In genomic region chr12:120235369-120236123, GRCh38 we compare ENCODE assay signal across 9 cellular contexts. TPM values are rescaled to one million over a fixed set of nuclear protein-coding genes. Genes with fewer than 3 reads are reported as not detected.
DNase-seq lines count a peak whose midpoint lies in the region; ATAC-seq and TF ChIP-seq lines count a peak whose summit lies in the region.
"Had no signal": no experiment of that assay in that cellular context is flagged by ENCODE, and none has a peak within 500 bp of the region (broad histone marks: within the 10 kb centered on the region; RNA-seq: fewer than 3 reads in every experiment).

No MANE protein-coding gene starts in this region.

- H3K36me3 ChIP-seq in hepatocyte (replicated peaks; ENCODE audit: insufficient read depth, low read depth) (no peaks in the 10 kb centered on the region), ovary (no peaks in the 10 kb centered on the region)

- no peaks in the 10 kb centered on the region for H3K27me3 ChIP-seq in hepatocyte
- H3K27me3 ChIP-seq in ovary, result no peaks in the 10 kb centered on the region

- WGBS in hepatocyte (ENCODE audit: low lambda C conversion rate, missing lambda C conversion rate), result 84% methylated on average over 15 of the region's 15 CpGs
- WGBS in ovary, 3 donors, result 79 to 86% (median 81%) methylated on average over 15 of the region's 15 CpGs

- no peak overlapping the region for H3K4me3 Mint-ChIP-seq in stimulated activated naive CD8-positive, alpha-beta T cell treated with anti-CD3 and anti-CD28 coated beads, Interleukin-15, Interleukin-2, amounts not matched to agents 100 ng/mL and 50 ng/mL, for 24 hours

- no peaks in the 10 kb centered on the region for H3K9me3 ChIP-seq in hepatocyte (ENCODE audit: low read depth)
- no peaks in the 10 kb centered on the region for H3K9me3 ChIP-seq in ovary

- H3K9me3 Mint-ChIP-seq in activated naive CD4-positive, alpha-beta T cell treated with anti-CD3 and anti-CD28 coated beads, Interleukin-2, amount 50 U/mL, for 72 hours, result no peaks in the 10 kb centered on the region
- H3K9me3 Mint-ChIP-seq in stimulated activated naive CD8-positive, alpha-beta T cell treated with anti-CD3 and anti-CD28 coated beads, Interleukin-15, Interleukin-2, amounts not matched to agents 100 ng/mL and 50 ng/mL, for 24 hours, result no peaks in the 10 kb centered on the region

- CTCF ChIA-PET in HEK293T (lab: Yijun Ruan, JAX), result interaction anchor here (0.6 to 2.5 kb wide), 15 partner anchors 9 to 67 kb away, joined by 3 to 31 read pairs (median 6); partner anchors contain the start of genes PXN, RNU4-2, RPLP0 and SIRT4

- peak; percentile 61 for DNase-seq in HEK293T (ENCODE audit: extremely low spot score)
- DNase-seq in activated naive CD4-positive, alpha-beta T cell treated with anti-CD3 and anti-CD28 coated beads, Interleukin-2, amount 50 U/mL, for 72 hours (ENCODE audit: low spot score in 2 of 2), result no peak
- no peak for DNase-seq in hepatocyte (ENCODE audit: low spot score)
- DNase-seq in ovary, result no peak
- DNase-seq in germinal center (ENCODE audit: low spot score), result no peak

- H3K4me1 Mint-ChIP-seq in stimulated activated naive CD8-positive, alpha-beta T cell treated with anti-CD3 and anti-CD28 coated beads, Interleukin-15, Interleukin-2, amounts not matched to agents 100 ng/mL and 50 ng/mL, for 24 hours (ENCODE audit: low read depth), result peaks cover 79% of the 10 kb centered on the region

- no peak overlapping the region for H2AFZ ChIP-seq in hepatocyte

- H3K4me1 ChIP-seq in hepatocyte (ENCODE audit: insufficient read depth), result peaks cover 66% of the 10 kb centered on the region
- peaks cover 23% of the 10 kb centered on the region for H3K4me1 ChIP-seq in ovary (ENCODE audit: insufficient read depth)

- H3K4me3 ChIP-seq in hepatocyte (no peak overlapping the region), ovary (no peak overlapping the region)

- POLR2A ChIA-PET in HEK293T (lab: Yijun Ruan, JAX), result interaction anchor here (0.8 to 6.6 kb wide), 6 partner anchors 17 to 56 kb away, joined by 3 to 57 read pairs (median 8); partner anchors contain the start of genes PXN, RNU4-1, RNU4-2 and RPLP0

- peaks cover 18% of the 10 kb centered on the region for H4K20me1 ChIP-seq in hepatocyte (ENCODE audit: insufficient read depth, poor library complexity, severe bottlenecking)

- H3K27ac ChIP-seq in hepatocyte (peak overlapping the region; percentile 90), ovary (no peak overlapping the region)

- peak overlapping the region; percentile 54 to 89 for H3K27ac Mint-ChIP-seq in activated naive CD4-positive, alpha-beta T cell treated with anti-CD3 and anti-CD28 coated beads, Interleukin-2, amount 50 U/mL, for 72 hours
- peak overlapping the region; percentile 81 for H3K27ac Mint-ChIP-seq in stimulated activated naive CD8-positive, alpha-beta T cell treated with anti-CD3 and anti-CD28 coated beads, Interleukin-15, Interleukin-2, amounts not matched to agents 100 ng/mL and 50 ng/mL, for 24 hours

- peak overlapping the region; percentile 62 for H3K4me2 ChIP-seq in hepatocyte

- H3K9me2 ChIP-seq in hepatocyte (replicated peaks; ENCODE audit: insufficient read depth), result no peaks in the 10 kb centered on the region

- intact Hi-C loops in ovary (cut with DNase I), result no loop called here

- H3K36me3 Mint-ChIP-seq in activated naive CD4-positive, alpha-beta T cell treated with anti-CD3 and anti-CD28 coated beads, Interleukin-2, amount 50 U/mL, for 72 hours, result no peaks in the 10 kb centered on the region
- no peaks in the 10 kb centered on the region for H3K36me3 Mint-ChIP-seq in stimulated activated naive CD8-positive, alpha-beta T cell treated with anti-CD3 and anti-CD28 coated beads, Interleukin-15, Interleukin-2, amounts not matched to agents 100 ng/mL and 50 ng/mL, for 24 hours (ENCODE audit: low read depth)

- peak; percentile 9 for TF ChIP-seq CTCF in hepatocyte (IDR thresholded peaks at IDR 0.05; ENCODE audit: poor library complexity)
- TF ChIP-seq CTCF in ovary (IDR thresholded peaks at IDR 0.05), result no peak

- TF ChIP-seq POLR2A in ovary (IDR thresholded peaks at IDR 0.05), result no peak

- no peak for ATAC-seq in activated naive CD4-positive, alpha-beta T cell treated with anti-CD3 and anti-CD28 coated beads, Interleukin-2, amount 50 U/mL, for 72 hours
- no peak for ATAC-seq in GM19452 (IDR thresholded peaks at IDR 0.05; ENCODE audit: unreplicated experiment)
- ATAC-seq in HG03135 (IDR thresholded peaks at IDR 0.05; ENCODE audit: unreplicated experiment), result no peak

- no peaks in the 10 kb centered on the region for H3K27me3 Mint-ChIP-seq in stimulated activated naive CD8-positive, alpha-beta T cell treated with anti-CD3 and anti-CD28 coated beads, Interleukin-15, Interleukin-2, amounts not matched to agents 100 ng/mL and 50 ng/mL, for 24 hours

- TF ChIP-seq EP300 in ovary (IDR thresholded peaks at IDR 0.05), result no peak

- H3K79me2 ChIP-seq in hepatocyte, result peaks cover 83% of the 10 kb centered on the region

TF ChIP-seq in HEK293T, 16 proteins besides CTCF, POLR2A, EP300 and RAD21:
- no peak for TF ChIP-seq BHLHE40 (IDR thresholded peaks at IDR 0.05; ENCODE audit: borderline replicate concordance)
- TF ChIP-seq SP1 (IDR thresholded peaks at IDR 0.05), result no peak
- TF ChIP-seq TARDBP (IDR thresholded peaks at IDR 0.05), result no peak
- TF ChIP-seq NFRKB (IDR thresholded peaks at IDR 0.05), result no peak
- no peak for TF ChIP-seq SUZ12 (IDR thresholded peaks at IDR 0.05)
- no peak for TF ChIP-seq ZNF384 (IDR thresholded peaks at IDR 0.05)
- no peak for TF ChIP-seq ELF4 (IDR thresholded peaks at IDR 0.05)
- no peak for TF ChIP-seq FOXA1 (IDR thresholded peaks at IDR 0.05)
- no peak for TF ChIP-seq L3MBTL2 (conservative IDR thresholded peaks at IDR 0.05)
- TF ChIP-seq FOXM1 (IDR thresholded peaks at IDR 0.05; ENCODE audit: borderline replicate concordance), result no peak
- no peak for TF ChIP-seq HDGF (IDR thresholded peaks at IDR 0.05; ENCODE audit: borderline replicate concordance)
- no peak for TF ChIP-seq CTBP1 (IDR thresholded peaks at IDR 0.05; ENCODE audit: borderline replicate concordance)
- no peak for TF ChIP-seq PKNOX1 (IDR thresholded peaks at IDR 0.05)
- TF ChIP-seq FOXK2 (IDR thresholded peaks at IDR 0.05), result no peak
- TF ChIP-seq ARNT (IDR thresholded peaks at IDR 0.05), result no peak
- no peak for TF ChIP-seq LEF1 (IDR thresholded peaks at IDR 0.05; ENCODE audit: borderline replicate concordance)

RNA-seq across cellular contexts. Expression of gene PXN, which starts 30.0 kb away (rescaled TPM):
- 10 to 100 TPM; 49.8 to 66.8 TPM for total RNA-seq in activated naive CD4-positive, alpha-beta T cell treated with anti-CD3 and anti-CD28 coated beads, Interleukin-2, amount 50 U/mL, for 72 hours
- total RNA-seq in hepatocyte, result 26.7 and 30.4 TPM in 2 replicates
- 61.7 and 69.3 TPM in 2 replicates for polyA plus RNA-seq in hepatocyte
- total RNA-seq in ovary, result 10 to 100 TPM; 25.0 to 78.0 (median 44.7) TPM
- polyA plus RNA-seq in ovary, result 10 to 100 TPM; 34.7 to 49.2 TPM

RNA-seq across cellular contexts. Expression of gene RPLP0, which starts 34.6 kb away (rescaled TPM):
- 1,000 to 10,000 TPM; 4,045 to 4,525 TPM for total RNA-seq in activated naive CD4-positive, alpha-beta T cell treated with anti-CD3 and anti-CD28 coated beads, Interleukin-2, amount 50 U/mL, for 72 hours
- total RNA-seq in hepatocyte (3,730 and 3,982 TPM in 2 replicates), ovary (1,000 to 10,000 TPM; 2,634 to 4,152 (median 2,941) TPM)
- polyA plus RNA-seq in hepatocyte (775 and 798 TPM in 2 replicates), ovary (1,000 to 10,000 TPM; 2,860 to 5,035 TPM)

RNA-seq across cellular contexts. Expression of gene GCN1, which starts 41.0 kb away (rescaled TPM):
- total RNA-seq in activated naive CD4-positive, alpha-beta T cell treated with anti-CD3 and anti-CD28 coated beads, Interleukin-2, amount 50 U/mL, for 72 hours, result 100 to 1,000 TPM; 114 to 131 TPM
- total RNA-seq in hepatocyte, result 37.4 and 197 TPM in 2 replicates
- 27.6 and 28.2 TPM in 2 replicates for polyA plus RNA-seq in hepatocyte
- 10 to 100 TPM; 34.6 to 86.2 (median 69.8) TPM for total RNA-seq in ovary
- polyA plus RNA-seq in ovary, result 10 to 100 TPM; 22.6 to 25.6 TPM

RNA-seq across cellular contexts. Expression of gene RNU4-2, which starts 56.2 kb away (rescaled TPM):
- 1,000 to 10,000 TPM; 2,655 to 3,867 TPM for total RNA-seq in activated naive CD4-positive, alpha-beta T cell treated with anti-CD3 and anti-CD28 coated beads, Interleukin-2, amount 50 U/mL, for 72 hours
- total RNA-seq in hepatocyte (under 0.01 TPM in 2 replicates), ovary (over 10,000 TPM in 5 of 7 donors, under 1 TPM in 2; under 0.01 to 29,369 (median 16,575) TPM)
- polyA plus RNA-seq in hepatocyte (not detected in 2 replicates), ovary (not detected)
- total RNA-seq: HT1080 had no signal

RNA-seq across cellular contexts. Expression of gene RNU4-1, which starts 57.5 kb away (rescaled TPM):
- total RNA-seq in activated naive CD4-positive, alpha-beta T cell treated with anti-CD3 and anti-CD28 coated beads, Interleukin-2, amount 50 U/mL, for 72 hours, result 1,000 to 10,000 TPM; 1,753 to 2,211 TPM
- under 0.01 TPM in 2 replicates for total RNA-seq in hepatocyte
- not detected in 2 replicates for polyA plus RNA-seq in hepatocyte
- total RNA-seq in ovary, result 1,000 to 10,000 TPM in 5 of 7 donors, under 1 TPM in 2; under 0.01 to 4,499 (median 2,193) TPM
- polyA plus RNA-seq in ovary, result not detected
- total RNA-seq: HT1080 had no signal
